Comparison of ENCODE assay signal across 12 cellular contexts in genomic region chr16:89485701-89486246, GRCh38. TPM values are rescaled to one million over a fixed set of nuclear protein-coding genes. Genes with fewer than 3 reads are reported as not detected.
A peak's percentile ranks its signal among the peaks of the same experiment; 100 is the strongest.
DNase-seq lines count a peak whose midpoint lies in the region; ATAC-seq and TF ChIP-seq lines count a peak whose summit lies in the region.
"Had no signal": no experiment of that assay in that cellular context is flagged by ENCODE, and none has a peak within 500 bp of the region (broad histone marks: within the 10 kb centered on the region; RNA-seq: fewer than 3 reads in every experiment).

No MANE protein-coding gene starts in this region.

- POLR2A ChIA-PET in WTC11 (lab: Charles Lee) (interaction anchor here (0.7 kb wide), 1 partner anchor 13 kb away, joined by 3 read pairs; no protein-coding TSS in a partner anchor), PC-3 (lab: Charles Lee; ENCODE audit: unreplicated experiment) (no interaction called here)

- no peak for DNase-seq in activated naive CD4-positive, alpha-beta T cell treated with Interleukin-2 at 50 U/mL for 16 hours
- DNase-seq in WTC11 (ENCODE audit: low spot score), result no peak
- peak; percentile 57 for DNase-seq in iris pigment epithelial cell (ENCODE audit: low read depth)
- DNase-seq in AG08396 (ENCODE audit: low spot score), result no peak
- no peak for DNase-seq in PC-3
- DNase-seq: erythroblast, NCI-H187 treated with DMSO at 0.1 percent for 48 hours, WERI-Rb-1 had no signal

- peaks cover 15% of the 10 kb centered on the region for H3K36me3 Mint-ChIP-seq in activated naive CD4-positive, alpha-beta T cell treated with anti-CD3 and anti-CD28 coated beads, Interleukin-2, amount 50 U/mL, for 24 hours
- peaks cover 4% of the 10 kb centered on the region for H3K36me3 Mint-ChIP-seq in WTC11

- H4K20me1 ChIP-seq in PC-3 (ENCODE audit: low read length), result peaks cover 76% of the 10 kb centered on the region

- H2AFZ ChIP-seq in PC-3 (ENCODE audit: low read length), result no peak overlapping the region
- H2AFZ ChIP-seq: parathyroid adenoma had no signal

- peaks cover 83% of the 10 kb centered on the region for H3K4me1 Mint-ChIP-seq in activated naive CD4-positive, alpha-beta T cell treated with anti-CD3 and anti-CD28 coated beads, Interleukin-2, amount 50 U/mL, for 24 hours
- H3K4me1 Mint-ChIP-seq in WTC11, result peaks cover 74% of the 10 kb centered on the region

- no peak for TF ChIP-seq CTCF in WTC11 (IDR thresholded peaks at IDR 0.05)
- no peak for TF ChIP-seq CTCF in PC-3 (conservative IDR thresholded peaks at IDR 0.05; ENCODE audit: low read depth, low read length)

- H3K4me3 ChIP-seq in subcutaneous abdominal adipose tissue (ENCODE audit: low read depth in 1 of 5, low read length in 5 of 5), result no peak overlapping the region
- no peak overlapping the region for H3K4me3 ChIP-seq in PC-3 (ENCODE audit: low read length)

- intact Hi-C loops in PC-3 (cut with micrococcal nuclease), result loop anchor here (10.0 kb wide), 1 partner anchor 51 kb away; no protein-coding TSS in a partner anchor

- ATAC-seq in WTC11, result no peak
- no peak for ATAC-seq in PC-3
- no peak for ATAC-seq in GM19035 (IDR thresholded peaks at IDR 0.05; ENCODE audit: unreplicated experiment)

- peak overlapping the region in 1 of 5 donors; percentile 39 for H3K9ac ChIP-seq in subcutaneous abdominal adipose tissue (ENCODE audit: low read length in 5 of 5)
- no peak overlapping the region for H3K9ac ChIP-seq in PC-3 (ENCODE audit: low read length)
- H3K9ac ChIP-seq: parathyroid adenoma had no signal

- H3K79me2 ChIP-seq in PC-3 (ENCODE audit: low read length), result peaks cover 88% of the 10 kb centered on the region

- H3K36me3 ChIP-seq in subcutaneous abdominal adipose tissue (ENCODE audit: control insufficient read depth in 5 of 5, insufficient read depth in 5 of 5, low read length in 5 of 5) (no peaks in the 10 kb centered on the region), PC-3 (ENCODE audit: low read depth, low read length) (peaks cover 11% of the 10 kb centered on the region; the same call in 1 of the 2 replicates)
- H3K36me3 ChIP-seq: WERI-Rb-1 had no signal

- CTCF ChIA-PET in WTC11 (lab: Charles Lee) (interaction anchor here (1.1 kb wide), 1 partner anchor 129 kb away, joined by 3 read pairs; no protein-coding TSS in a partner anchor), PC-3 (lab: Charles Lee) (no interaction called here)

- H3K27me3 ChIP-seq in subcutaneous abdominal adipose tissue (ENCODE audit: control insufficient read depth in 5 of 5, insufficient read depth in 4 of 5, low read length in 5 of 5) (no peaks in the 10 kb centered on the region), PC-3 (ENCODE audit: low read length) (no peaks in the 10 kb centered on the region)

- H3K27me3 Mint-ChIP-seq in activated naive CD4-positive, alpha-beta T cell treated with anti-CD3 and anti-CD28 coated beads, Interleukin-2, amount 50 U/mL, for 24 hours, result no peaks in the 10 kb centered on the region
- H3K27me3 Mint-ChIP-seq in WTC11 (ENCODE audit: low read depth), result no peaks in the 10 kb centered on the region

- no peak overlapping the region for H3K4me2 ChIP-seq in PC-3 (ENCODE audit: low read length)

- no peaks in the 10 kb centered on the region for H3F3A ChIP-seq in PC-3 (ENCODE audit: low read length, unreplicated experiment)

- H3K9me3 ChIP-seq in subcutaneous abdominal adipose tissue (ENCODE audit: control insufficient read depth in 5 of 5, low read length in 5 of 5), result no peaks in the 10 kb centered on the region
- no peaks in the 10 kb centered on the region for H3K9me3 ChIP-seq in PC-3 (ENCODE audit: low read length)

- peak overlapping the region; percentile 86 for H3K4me3 Mint-ChIP-seq in activated naive CD4-positive, alpha-beta T cell treated with anti-CD3 and anti-CD28 coated beads, Interleukin-2, amount 50 U/mL, for 24 hours
- H3K4me3 Mint-ChIP-seq in WTC11, result peak overlapping the region; percentile 36

- BruUV-seq in PC-3 (replicated peaks; lab: Mats Ljungman, UMichigan), result no TSS peak

- H3K9me2 ChIP-seq in PC-3 (replicated peaks; ENCODE audit: low read length), result no peaks in the 10 kb centered on the region

- H3K9me3 Mint-ChIP-seq in activated naive CD4-positive, alpha-beta T cell treated with anti-CD3 and anti-CD28 coated beads, Interleukin-2, amount 50 U/mL, for 24 hours, result no peaks in the 10 kb centered on the region
- H3K9me3 Mint-ChIP-seq in WTC11, result no peaks in the 10 kb centered on the region

- peak overlapping the region; percentile 92 for H3K27ac Mint-ChIP-seq in activated naive CD4-positive, alpha-beta T cell treated with anti-CD3 and anti-CD28 coated beads, Interleukin-2, amount 50 U/mL, for 24 hours
- peak overlapping the region; percentile 73 for H3K27ac Mint-ChIP-seq in WTC11

- peaks cover 9 to 69% (median 55%) of the 10 kb centered on the region in 5 donors for H3K4me1 ChIP-seq in subcutaneous abdominal adipose tissue (ENCODE audit: control insufficient read depth in 5 of 5, insufficient read depth in 5 of 5, low read length in 5 of 5)
- peaks cover 12% of the 10 kb centered on the region for H3K4me1 ChIP-seq in PC-3 (ENCODE audit: insufficient read depth, low read length)

- H3K27ac ChIP-seq in subcutaneous abdominal adipose tissue (ENCODE audit: low read depth, low read length) (peak overlapping the region; percentile 24), PC-3 (ENCODE audit: low read length) (no peak overlapping the region)
- H3K27ac ChIP-seq: parathyroid adenoma, WERI-Rb-1 had no signal

TF ChIP-seq in WTC11, 78 proteins besides CTCF, POLR2A, EP300 and RAD21:
- TF ChIP-seq PRRX2 (CRISPR knock-in tag; IDR thresholded peaks at IDR 0.05) (no peak), NFATC4 (CRISPR knock-in tag; IDR thresholded peaks at IDR 0.05) (no peak), NR1H2 (CRISPR knock-in tag; IDR thresholded peaks at IDR 0.05) (no peak), MAX (CRISPR knock-in tag; IDR thresholded peaks at IDR 0.05) (no peak), OVOL2 (CRISPR knock-in tag; IDR thresholded peaks at IDR 0.05; ENCODE audit: borderline replicate concordance) (no peak), ZNF138 (CRISPR knock-in tag; conservative IDR thresholded peaks at IDR 0.05) (no peak), AR (CRISPR knock-in tag; IDR thresholded peaks at IDR 0.05) (no peak), CREM (CRISPR knock-in tag; IDR thresholded peaks at IDR 0.05) (no peak)
- TF ChIP-seq, protein P1, sequence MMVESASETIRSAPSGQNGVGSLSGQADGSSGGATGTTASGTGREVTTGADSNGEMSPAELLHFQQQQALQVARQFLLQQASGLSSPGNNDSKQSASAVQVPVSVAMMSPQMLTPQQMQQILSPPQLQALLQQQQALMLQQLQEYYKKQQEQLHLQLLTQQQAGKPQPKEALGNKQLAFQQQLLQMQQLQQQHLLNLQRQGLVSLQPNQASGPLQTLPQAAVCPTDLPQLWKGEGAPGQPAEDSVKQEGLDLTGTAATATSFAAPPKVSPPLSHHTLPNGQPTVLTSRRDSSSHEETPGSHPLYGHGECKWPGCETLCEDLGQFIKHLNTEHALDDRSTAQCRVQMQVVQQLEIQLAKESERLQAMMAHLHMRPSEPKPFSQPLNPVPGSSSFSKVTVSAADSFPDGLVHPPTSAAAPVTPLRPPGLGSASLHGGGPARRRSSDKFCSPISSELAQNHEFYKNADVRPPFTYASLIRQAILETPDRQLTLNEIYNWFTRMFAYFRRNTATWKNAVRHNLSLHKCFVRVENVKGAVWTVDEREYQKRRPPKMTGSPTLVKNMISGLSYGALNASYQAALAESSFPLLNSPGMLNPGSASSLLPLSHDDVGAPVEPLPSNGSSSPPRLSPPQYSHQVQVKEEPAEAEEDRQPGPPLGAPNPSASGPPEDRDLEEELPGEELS (CRISPR knock-in tag; IDR thresholded peaks at IDR 0.05), result no peak
- TF ChIP-seq, protein P2, sequence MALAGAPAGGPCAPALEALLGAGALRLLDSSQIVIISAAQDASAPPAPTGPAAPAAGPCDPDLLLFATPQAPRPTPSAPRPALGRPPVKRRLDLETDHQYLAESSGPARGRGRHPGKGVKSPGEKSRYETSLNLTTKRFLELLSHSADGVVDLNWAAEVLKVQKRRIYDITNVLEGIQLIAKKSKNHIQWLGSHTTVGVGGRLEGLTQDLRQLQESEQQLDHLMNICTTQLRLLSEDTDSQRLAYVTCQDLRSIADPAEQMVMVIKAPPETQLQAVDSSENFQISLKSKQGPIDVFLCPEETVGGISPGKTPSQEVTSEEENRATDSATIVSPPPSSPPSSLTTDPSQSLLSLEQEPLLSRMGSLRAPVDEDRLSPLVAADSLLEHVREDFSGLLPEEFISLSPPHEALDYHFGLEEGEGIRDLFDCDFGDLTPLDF (CRISPR knock-in tag; IDR thresholded peaks at IDR 0.05), result no peak

RNA-seq across cellular contexts. Expression of gene ANKRD11, which starts 4.6 kb away (rescaled TPM):
- total RNA-seq in WTC11 (2021) (142 to 184 TPM (median 146 TPM) in 3 replicates), PC-3 (2014; rRNA removed) (65.0 and 92.6 TPM in 2 replicates)

RNA-seq across cellular contexts. Expression of gene SPG7, which starts 22.4 kb away (rescaled TPM):
- total RNA-seq in WTC11 (2021), result 132 to 141 TPM (median 133 TPM) in 3 replicates
- total RNA-seq in PC-3 (2014; rRNA removed), result 94.3 and 106 TPM in 2 replicates
